ENCODE assay signal across 12 cellular contexts in the genomic region with DNA sequence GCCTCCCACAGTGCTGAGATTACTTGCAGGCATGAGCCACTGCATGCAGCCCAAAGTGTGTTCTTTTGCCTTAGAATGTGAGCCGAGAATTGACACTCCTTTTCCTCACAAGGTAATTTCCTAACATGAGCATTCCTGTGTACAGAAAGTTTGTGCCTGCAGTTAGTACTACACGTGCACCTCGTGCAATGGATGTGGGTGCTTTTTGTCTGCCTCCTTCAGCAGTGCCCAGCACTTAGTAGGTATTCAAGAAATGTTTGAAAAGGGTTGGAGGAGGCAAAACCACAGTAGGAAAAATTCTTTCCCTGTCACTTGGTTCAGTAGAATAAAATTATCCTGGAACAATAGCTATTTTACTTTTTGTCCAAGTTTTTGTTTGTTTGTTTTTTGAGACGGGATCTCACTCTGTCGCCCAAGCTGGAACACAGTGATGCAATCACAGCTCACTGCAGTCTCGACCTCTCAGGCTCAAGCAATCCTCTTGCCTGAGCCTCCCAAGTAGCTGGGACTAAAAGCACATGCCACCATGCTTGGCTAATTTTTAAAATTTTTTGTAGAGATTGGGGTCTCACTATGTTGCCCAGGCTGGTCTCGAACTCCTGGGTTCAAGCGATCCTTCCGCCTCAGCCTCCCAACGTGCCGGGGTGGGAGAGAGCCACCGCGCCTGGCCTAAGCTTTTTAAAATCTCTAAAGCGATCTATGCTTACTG. TPM values are rescaled to one million over a fixed set of nuclear protein-coding genes. Genes with fewer than 3 reads are reported as not detected.
DNase-seq lines count a peak whose midpoint lies in the region; ATAC-seq and TF ChIP-seq lines count a peak whose summit lies in the region.
"Had no signal": no experiment of that assay in that cellular context is flagged by ENCODE, and none has a peak within 500 bp of the region (broad histone marks: within the 10 kb centered on the region; RNA-seq: fewer than 3 reads in every experiment).

No MANE protein-coding gene starts in this region.

- no peak for ATAC-seq in CD4-positive, CD25-positive, alpha-beta regulatory T cell (ENCODE audit: low read depth in 2 of 2)
- no peak for ATAC-seq in central memory CD8-positive, alpha-beta T cell (replicated peaks; ENCODE audit: extremely low read depth, poor library complexity, severe bottlenecking)
- ATAC-seq in GM18517 (IDR thresholded peaks at IDR 0.05; ENCODE audit: unreplicated experiment): no peak
- ATAC-seq: activated CD4-positive, CD25-positive, alpha-beta regulatory T cell treated with anti-CD3 and anti-CD28 coated beads, Interleukin-2, amount 50 U/mL, for 24 hours; left lung had no signal

- POLR2A ChIA-PET in A673 (lab: Charles Lee; ENCODE audit: low non-redundant PET): no interaction called here

- peaks cover 19% of the 10 kb centered on the region for H3K36me3 ChIP-seq in CD4-positive, CD25-positive, alpha-beta regulatory T cell (ENCODE audit: control insufficient read depth, insufficient read depth, low read length)
- H3K36me3 ChIP-seq in neutrophil (peaks cover 31% of the 10 kb centered on the region), A673 (ENCODE audit: insufficient read depth, low read length, poor library complexity, severe bottlenecking) (no peaks in the 10 kb centered on the region)
- H3K36me3 ChIP-seq: brain microvascular endothelial cell, left lung had no signal

- TF ChIP-seq CTCF in neutrophil (IDR thresholded peaks at IDR 0.05) (no peak), A673 (conservative IDR thresholded peaks at IDR 0.05; ENCODE audit: low read depth, low read length) (no peak)

- intact Hi-C loops in A673 (cut with micrococcal nuclease; ENCODE audit: unreplicated experiment): no loop called here

- H3K4me3 Mint-ChIP-seq in CD4-positive, CD25-positive, alpha-beta regulatory T cell: peak overlapping the region; percentile 75 to 99 (median 98)
- peak overlapping the region; percentile 90 to 100 (median 98) for H3K4me3 Mint-ChIP-seq in IgD-negative memory B cell
- H3K4me3 Mint-ChIP-seq in central memory CD8-positive, alpha-beta T cell: peak overlapping the region; percentile 98

- BruUV-seq in A673 (replicated peaks; lab: Mats Ljungman, UMichigan): no TSS peak

- H3K27ac Mint-ChIP-seq in CD4-positive, CD25-positive, alpha-beta regulatory T cell: peak overlapping the region in 2 of 3 donors; percentile 78 to 97
- H3K27ac Mint-ChIP-seq in IgD-negative memory B cell: peak overlapping the region; percentile 71 to 98 (median 86)
- peak overlapping the region; percentile 98 for H3K27ac Mint-ChIP-seq in central memory CD8-positive, alpha-beta T cell (ENCODE audit: low read depth)

- peaks cover 42% of the 10 kb centered on the region for H3K4me1 ChIP-seq in CD4-positive, CD25-positive, alpha-beta regulatory T cell (ENCODE audit: control insufficient read depth, insufficient read depth, low read length, poor library complexity, severe bottlenecking)
- H3K4me1 ChIP-seq in neutrophil (ENCODE audit: control insufficient read depth in 1 of 2, insufficient read depth in 1 of 2, low read depth in 1 of 2, low read length in 1 of 2) (peaks cover 30 to 35% of the 10 kb centered on the region in 2 experiments), A673 (ENCODE audit: insufficient read depth, low read length, poor library complexity, severe bottlenecking) (peaks cover 4% of the 10 kb centered on the region)

- H3K36me3 Mint-ChIP-seq in CD4-positive, CD25-positive, alpha-beta regulatory T cell: peaks cover 9% of the 10 kb centered on the region
- peaks cover 1% of the 10 kb centered on the region for H3K36me3 Mint-ChIP-seq in IgD-negative memory B cell
- peaks cover 23% of the 10 kb centered on the region for H3K36me3 Mint-ChIP-seq in central memory CD8-positive, alpha-beta T cell (ENCODE audit: insufficient read depth)

- H3K4me3 ChIP-seq in CD4-positive, CD25-positive, alpha-beta regulatory T cell (ENCODE audit: low read depth, low read length): peak overlapping the region; percentile 69
- H3K4me3 ChIP-seq in neutrophil (ENCODE audit: low read depth in 1 of 2, low read length in 1 of 2): no peak overlapping the region
- H3K4me3 ChIP-seq in A673 (ENCODE audit: low read depth, low read length, poor library complexity, severe bottlenecking): no peak overlapping the region
- H3K4me3 ChIP-seq: left lung had no signal

- CTCF ChIA-PET in A673 (lab: Charles Lee): no interaction called here

- H3K27me3 Mint-ChIP-seq in CD4-positive, CD25-positive, alpha-beta regulatory T cell: no peaks in the 10 kb centered on the region
- H3K27me3 Mint-ChIP-seq in IgD-negative memory B cell: no peaks in the 10 kb centered on the region
- no peaks in the 10 kb centered on the region for H3K27me3 Mint-ChIP-seq in central memory CD8-positive, alpha-beta T cell

- H3K27me3 ChIP-seq in CD4-positive, CD25-positive, alpha-beta regulatory T cell (ENCODE audit: control insufficient read depth, insufficient read depth, low read length): no peaks in the 10 kb centered on the region
- H3K27me3 ChIP-seq in neutrophil (no peaks in the 10 kb centered on the region), A673 (replicated peaks; ENCODE audit: insufficient read depth, low read depth, low read length, poor library complexity) (no peaks in the 10 kb centered on the region)
- H3K27me3 ChIP-seq: brain microvascular endothelial cell, left lung had no signal

- H3K9me3 Mint-ChIP-seq in CD4-positive, CD25-positive, alpha-beta regulatory T cell: peaks cover 0 to 1% (median 0%) of the 10 kb centered on the region in 7 donors
- no peaks in the 10 kb centered on the region for H3K9me3 Mint-ChIP-seq in IgD-negative memory B cell
- H3K9me3 Mint-ChIP-seq in central memory CD8-positive, alpha-beta T cell: no peaks in the 10 kb centered on the region

- H3K27ac ChIP-seq in CD4-positive, CD25-positive, alpha-beta regulatory T cell (ENCODE audit: insufficient read depth, low read length, poor library complexity, severe bottlenecking): peak overlapping the region; percentile 91
- H3K27ac ChIP-seq in neutrophil (peak overlapping the region; percentile 95), A673 (ENCODE audit: low read depth, low read length, poor library complexity, severe bottlenecking) (no peak overlapping the region)
- H3K27ac ChIP-seq: brain microvascular endothelial cell, left lung had no signal

- DNase-seq in CD4-positive, CD25-positive, alpha-beta regulatory T cell: no peak
- DNase-seq in central memory CD8-positive, alpha-beta T cell (ENCODE audit: low spot score in 2 of 2): no peak
- DNase-seq in DMS53 treated with DMSO at 0.1 percent for 48 hours (lab: John Stamatoyannopoulos, UW; ENCODE audit: unreplicated experiment) (no peak), NCI-H446 (lab: John Stamatoyannopoulos, UW) (no peak), A673 (ENCODE audit: low spot score) (no peak)
- DNase-seq: DMS53, left lung had no signal

- peaks cover 2 to 67% (median 32%) of the 10 kb centered on the region in 4 donors for H3K4me1 Mint-ChIP-seq in CD4-positive, CD25-positive, alpha-beta regulatory T cell
- H3K4me1 Mint-ChIP-seq in IgD-negative memory B cell: peaks cover 30 to 33% (median 30%) of the 10 kb centered on the region in 3 donors
- H3K4me1 Mint-ChIP-seq in central memory CD8-positive, alpha-beta T cell: peaks cover 43% of the 10 kb centered on the region

- no peaks in the 10 kb centered on the region for H3K9me3 ChIP-seq in CD4-positive, CD25-positive, alpha-beta regulatory T cell (ENCODE audit: control insufficient read depth in 2 of 2, low read length in 2 of 2)
- H3K9me3 ChIP-seq in neutrophil: no peaks in the 10 kb centered on the region
- H3K9me3 ChIP-seq in A673 (ENCODE audit: low read depth, low read length, poor library complexity, severe bottlenecking): no peaks in the 10 kb centered on the region
- H3K9me3 ChIP-seq: left lung had no signal

RNA-seq across cellular contexts. Expression of gene NDE1, which starts 2.4 kb away (rescaled TPM):
- total RNA-seq in CD4-positive, CD25-positive, alpha-beta regulatory T cell: 146 TPM
- polyA plus RNA-seq in CD4-positive, CD25-positive, alpha-beta regulatory T cell: 10 to 100 TPM; 32.5 to 44.6 (median 42.5) TPM
- 79.2 TPM for polyA plus RNA-seq in IgD-negative memory B cell
- total RNA-seq in A673 (2021): 78.1 and 79.6 TPM in 2 replicates

RNA-seq across cellular contexts. Expression of gene MARF1, which starts 9.5 kb away (rescaled TPM):
- total RNA-seq in CD4-positive, CD25-positive, alpha-beta regulatory T cell: 208 TPM
- polyA plus RNA-seq in CD4-positive, CD25-positive, alpha-beta regulatory T cell: 10 to 100 TPM; 13.7 to 21.6 (median 17.0) TPM
- 38.4 TPM for polyA plus RNA-seq in IgD-negative memory B cell
- 71.6 and 75.9 TPM in 2 replicates for total RNA-seq in A673 (2021)
